Comparison of ENCODE assay signal across 1 cellular context in genomic region chr2:96891591-96892333, GRCh38.
TF ChIP-seq lines count a peak whose summit lies in the region.

No MANE protein-coding gene starts in this region.

TF ChIP-seq in K562, 482 proteins besides CTCF, POLR2A, EP300 and RAD21 (continues in another document):
- TF ChIP-seq TBL1XR1 (IDR thresholded peaks at IDR 0.05; ENCODE audit: low read length in 2 of 2): 0 out of 4 replicates have a peak, but pooled peaks of 1 of the 2 experiments have one; percentile 15
- peak; percentile 40 for TF ChIP-seq CXXC5 (CRISPR knock-in tag; IDR thresholded peaks at IDR 0.05)
- TF ChIP-seq ZNF395 (CRISPR knock-in tag; IDR thresholded peaks at IDR 0.05): peak; percentile 35; the same call in 1 of the 2 replicates
- TF ChIP-seq RBFOX2 (IDR thresholded peaks at IDR 0.05; ENCODE audit: low read depth, low read length): peak; percentile 37
- TF ChIP-seq HNRNPL (IDR thresholded peaks at IDR 0.05; ENCODE audit: low read depth, low read length): no peak
- TF ChIP-seq RERE (CRISPR knock-in tag; IDR thresholded peaks at IDR 0.05; ENCODE audit: borderline replicate concordance): 0 out of 2 replicates have a peak, but pooled peaks have one; percentile 20
- 0 out of 2 replicates have a peak, but pooled peaks have one; percentile 29 for TF ChIP-seq CLOCK (CRISPR knock-in tag; IDR thresholded peaks at IDR 0.05; ENCODE audit: borderline replicate concordance)
- 0 out of 4 replicates have a peak, but pooled peaks of 1 of the 2 experiments have one; percentile 71 for TF ChIP-seq UBTF (IDR thresholded peaks at IDR 0.05; ENCODE audit: borderline replicate concordance in 1 of 2, low read depth in 2 of 2, low read length in 2 of 2)
- no peak for TF ChIP-seq MEF2A (IDR thresholded peaks at IDR 0.05; ENCODE audit: control insufficient read depth, low read depth, low read length)
- TF ChIP-seq SMAD4 (CRISPR knock-in tag; conservative IDR thresholded peaks at IDR 0.05): peak; percentile 87
- TF ChIP-seq COPS2 (conservative IDR thresholded peaks at IDR 0.05): no peak
- TF ChIP-seq ETV1 (tag; conservative IDR thresholded peaks at IDR 0.05; ENCODE audit: low read depth): peak; percentile 52
- peak; percentile 29 for TF ChIP-seq CHD1 (IDR thresholded peaks at IDR 0.05; ENCODE audit: low read length)
- TF ChIP-seq FIP1L1 (IDR thresholded peaks at IDR 0.05; ENCODE audit: low read depth, low read length, poor library complexity, severe bottlenecking): no peak
- peak; percentile 4 for TF ChIP-seq KDM5B (IDR thresholded peaks at IDR 0.05; ENCODE audit: insufficient replicate concordance, low read depth, low read length)
- TF ChIP-seq ZNF124 (CRISPR knock-in tag; IDR thresholded peaks at IDR 0.05): no peak
- no peak for TF ChIP-seq SMARCB1 (IDR thresholded peaks at IDR 0.05; ENCODE audit: insufficient read length, low read depth)
- no peak for TF ChIP-seq CBX8 (IDR thresholded peaks at IDR 0.05; ENCODE audit: borderline replicate concordance, extremely low read depth, low read depth, low read length, poor library complexity, severe bottlenecking)
- TF ChIP-seq ZNF695 (CRISPR knock-in tag; IDR thresholded peaks at IDR 0.05): peak; percentile 35; the same call in 1 of the 2 replicates
- TF ChIP-seq ZNF644 (tag; IDR thresholded peaks at IDR 0.05; ENCODE audit: low read depth): no peak
- 0 out of 2 replicates have a peak, but pooled peaks have one; percentile 46 for TF ChIP-seq ZBTB49 (CRISPR knock-in tag; IDR thresholded peaks at IDR 0.05; ENCODE audit: borderline replicate concordance)
- TF ChIP-seq ZNF583 (CRISPR knock-in tag; IDR thresholded peaks at IDR 0.05): 0 out of 2 replicates have a peak, but pooled peaks have one; percentile 34
- no peak for TF ChIP-seq GMEB1 (CRISPR knock-in tag; IDR thresholded peaks at IDR 0.05)
- no peak for TF ChIP-seq ZBTB5 (IDR thresholded peaks at IDR 0.05)
- peak in 1 of 2 experiments; percentile 40; a peak in 1 of 4 replicates for TF ChIP-seq ZNF639 (CRISPR knock-in tag; conservative IDR thresholded peaks at IDR 0.05 in 1 of 2, IDR thresholded peaks at IDR 0.05 in 1 of 2)
- TF ChIP-seq NR2C2 (CRISPR knock-in tag; IDR thresholded peaks at IDR 0.05): no peak
- TF ChIP-seq NR2C2 (tag; IDR thresholded peaks at IDR 0.05): peak; percentile 14; the same call in 1 of the 2 replicates
- no peak for TF ChIP-seq ZBTB33 (CRISPR knock-in tag; IDR thresholded peaks at IDR 0.05)
- 0 out of 2 replicates have a peak, but pooled peaks have one; percentile 51 for TF ChIP-seq THRB (CRISPR knock-in tag; conservative IDR thresholded peaks at IDR 0.05)
